12 cellular contexts compared by ENCODE assay signal in genomic region chr6:167893416-167893815, GRCh38.
DNase-seq lines count a peak whose midpoint lies in the region; ATAC-seq and TF ChIP-seq lines count a peak whose summit lies in the region.
"Had no signal": no experiment of that assay in that cellular context is flagged by ENCODE, and none has a peak within 500 bp of the region (broad histone marks: within the 10 kb centered on the region; RNA-seq: fewer than 3 reads in every experiment).

No MANE protein-coding gene starts in this region.

- H3K27me3 ChIP-seq in H7 (ENCODE audit: control insufficient read depth, insufficient read depth, low read length) (no peaks in the 10 kb centered on the region), WERI-Rb-1 (ENCODE audit: insufficient read depth, low read depth, severe bottlenecking) (no peaks in the 10 kb centered on the region)

- H3K27ac ChIP-seq in epithelial cell of prostate (peak overlapping the region; percentile 33), WERI-Rb-1 (no peak overlapping the region)
- H3K27ac ChIP-seq: C4-2B had no signal

- no peak overlapping the region for H3K4me3 ChIP-seq in H7 (ENCODE audit: insufficient read depth, low read depth, low read length)
- no peak overlapping the region for H3K4me3 ChIP-seq in WERI-Rb-1 (ENCODE audit: low read depth, low read length)

- DNase-seq in AG08396 (ENCODE audit: low spot score) (peak; percentile 8), epithelial cell of prostate (ENCODE audit: low read depth, low spot score) (peak; percentile 61), H7 (no peak), WERI-Rb-1 (no peak)
- DNase-seq in activated effector memory CD4-positive, alpha-beta T cell treated with Interleukin-2 at 50 U/mL for 16 hours: no peak
- DNase-seq in activated T-cell treated with anti-CD3 and anti-CD28 coated beads, Interleukin-2, amount 50 U/mL, for 48 hours: no peak
- DNase-seq: activated T-cell treated with anti-CD3 and anti-CD28 coated beads, Interleukin-2, amount 50 U/mL, for 1 hour; glutamatergic neuron; stimulated activated CD4-positive, alpha-beta T cell treated with anti-CD3 and anti-CD28 coated beads, Interleukin-15, amount 100 ng/mL, for 24 hours had no signal

- peak; percentile 64 for ATAC-seq in GM21576 (IDR thresholded peaks at IDR 0.05; ENCODE audit: unreplicated experiment)
- peak; percentile 50 for ATAC-seq in HG03469 (IDR thresholded peaks at IDR 0.05; ENCODE audit: unreplicated experiment)

- TF ChIP-seq CTCF in WERI-Rb-1 (IDR thresholded peaks at IDR 0.05; ENCODE audit: low read depth, low read length): no peak

- H3K36me3 ChIP-seq in H7 (replicated peaks; ENCODE audit: control insufficient read depth, insufficient read depth, low read length) (peaks cover 4% of the 10 kb centered on the region), WERI-Rb-1 (peaks cover 38% of the 10 kb centered on the region)

- H3K9me3 ChIP-seq in WERI-Rb-1 (ENCODE audit: severe bottlenecking): no peaks in the 10 kb centered on the region

Comparison
In these comparisons a context has a peak if more than half of its experiments do, and no peak if none do; other contexts are left out.
1. DNase-seq: peak in AG08396 (single experiment) and epithelial cell of prostate (single experiment); none in activated effector memory CD4-positive, alpha-beta T cell treated with Interleukin-2 at 50 U/mL for 16 hours (single experiment), H7 (single experiment), WERI-Rb-1 (single experiment) and activated T-cell treated with anti-CD3 and anti-CD28 coated beads, Interleukin-2, amount 50 U/mL, for 48 hours (0 of 2).